In genomic region chr15:92882697-92883642, GRCh38 we compare ENCODE assay signal across 8 cellular contexts. TPM values are rescaled to one million over a fixed set of nuclear protein-coding genes. Genes with fewer than 3 reads are reported as not detected.
DNase-seq lines count a peak whose midpoint lies in the region; ATAC-seq and TF ChIP-seq lines count a peak whose summit lies in the region.

No MANE protein-coding gene starts in this region.

- in situ Hi-C loops in SK-MEL-5 (cut with HindIII; ENCODE audit: low pct_unique_long_range_greater_than_20kb, low sequenced_read_pairs): no loop called here

- H3K36me3 Mint-ChIP-seq in brain: peaks cover 44% of the 10 kb centered on the region
- peaks cover 37% of the 10 kb centered on the region for H3K36me3 Mint-ChIP-seq in stimulated activated memory B cell treated with anti-CD40 and anti-IgM and Interleukin-4, amounts not matched to agents 10 μg/mL and 1 μg/mL and 100 μg/mL, for 72 hours

- ATAC-seq in GM18873 (IDR thresholded peaks at IDR 0.05; ENCODE audit: low FRiP score, unreplicated experiment) (peak; percentile 37), HG03066 (IDR thresholded peaks at IDR 0.05; ENCODE audit: low read depth, unreplicated experiment) (peak; percentile 59), left lobe of liver (no peak)
- peak; percentile 92 for ATAC-seq in stimulated activated memory B cell treated with anti-CD40 and anti-IgM and Interleukin-4, amounts not matched to agents 10 μg/mL and 1 μg/mL and 100 μg/mL, for 72 hours

- POLR2A ChIA-PET in AG04449 (lab: Yijun Ruan, JAX): interaction anchor here (0.6 to 3.8 kb wide), 32 partner anchors 8 to 1919 kb away, joined by 3 to 50 read pairs (median 6); partner anchors contain the start of gene CHD2

- DNase-seq in AG04449 (ENCODE audit: low read depth, low spot score) (no peak), SK-MEL-5 (ENCODE audit: low read depth, low spot score) (peak; percentile 38), left lobe of liver (ENCODE audit: low spot score) (peak; percentile 56), NCI-H226 (no peak)

- peak overlapping the region; percentile 97 to 100 (median 99) for H3K27ac Mint-ChIP-seq in brain
- H3K27ac Mint-ChIP-seq in stimulated activated memory B cell treated with anti-CD40 and anti-IgM and Interleukin-4, amounts not matched to agents 10 μg/mL and 1 μg/mL and 100 μg/mL, for 72 hours: peak overlapping the region; percentile 98

- peaks cover 0 to 12% (median 0%) of the 10 kb centered on the region in 5 experiments for H3K9me3 Mint-ChIP-seq in brain
- H3K9me3 Mint-ChIP-seq in stimulated activated memory B cell treated with anti-CD40 and anti-IgM and Interleukin-4, amounts not matched to agents 10 μg/mL and 1 μg/mL and 100 μg/mL, for 72 hours: no peaks in the 10 kb centered on the region

- CTCF ChIA-PET in AG04449 (lab: Yijun Ruan, JAX): interaction anchor here (0.6 to 6.3 kb wide), 11 partner anchors 10 to 86 kb away, joined by 3 to 36 read pairs (median 3); partner anchors contain the start of gene CHD2

- H3K4me3 ChIP-seq in AG04449 (ENCODE audit: low read depth, low read length): peak overlapping the region; percentile 73

- TF ChIP-seq CTCF in AG04449 (IDR thresholded peaks at IDR 0.05; ENCODE audit: insufficient read depth, low read length, missing control alignments): no peak
- TF ChIP-seq CTCF in brain (conservative IDR thresholded peaks at IDR 0.05): no peak

- H3K27me3 Mint-ChIP-seq in brain: peaks cover 23% of the 10 kb centered on the region
- no peaks in the 10 kb centered on the region for H3K27me3 Mint-ChIP-seq in stimulated activated memory B cell treated with anti-CD40 and anti-IgM and Interleukin-4, amounts not matched to agents 10 μg/mL and 1 μg/mL and 100 μg/mL, for 72 hours

- H3K4me1 Mint-ChIP-seq in brain: peaks cover 62% of the 10 kb centered on the region
- H3K4me1 Mint-ChIP-seq in stimulated activated memory B cell treated with anti-CD40 and anti-IgM and Interleukin-4, amounts not matched to agents 10 μg/mL and 1 μg/mL and 100 μg/mL, for 72 hours: peaks cover 24% of the 10 kb centered on the region

- H3K4me3 Mint-ChIP-seq in brain: peak overlapping the region; percentile 95 to 100 (median 97)
- peak overlapping the region; percentile 88 for H3K4me3 Mint-ChIP-seq in stimulated activated memory B cell treated with anti-CD40 and anti-IgM and Interleukin-4, amounts not matched to agents 10 μg/mL and 1 μg/mL and 100 μg/mL, for 72 hours

RNA-seq across cellular contexts. Expression of gene CHD2, which starts 17.2 kb away (rescaled TPM):
- 27.4 and 37.9 TPM in 2 replicates for total RNA-seq in SK-MEL-5 (2014; rRNA removed; shearing (Covaris generic))
- polyA plus RNA-seq in SK-MEL-5 (2015; cell fraction: cytosol; rRNA removed): 19.8 and 21.3 TPM in 2 replicates
- polyA plus RNA-seq in SK-MEL-5 (2015; cell fraction: nucleus; rRNA removed): 83.4 and 86.1 TPM in 2 replicates
- polyA plus RNA-seq in brain (ENCODE audit: insufficient read depth, low read depth, low replicate concordance): 28.2 TPM
- 53.1 TPM for total RNA-seq in left lobe of liver

Comparison
In these comparisons a context has a peak if more than half of its experiments do, and no peak if none do; other contexts are left out.
1. DNase-seq: peak in SK-MEL-5 (single experiment) and left lobe of liver (single experiment); none in AG04449 (single experiment) and NCI-H226 (single experiment).